ENCODE assay signal across 30 cellular contexts in the genomic region with DNA sequence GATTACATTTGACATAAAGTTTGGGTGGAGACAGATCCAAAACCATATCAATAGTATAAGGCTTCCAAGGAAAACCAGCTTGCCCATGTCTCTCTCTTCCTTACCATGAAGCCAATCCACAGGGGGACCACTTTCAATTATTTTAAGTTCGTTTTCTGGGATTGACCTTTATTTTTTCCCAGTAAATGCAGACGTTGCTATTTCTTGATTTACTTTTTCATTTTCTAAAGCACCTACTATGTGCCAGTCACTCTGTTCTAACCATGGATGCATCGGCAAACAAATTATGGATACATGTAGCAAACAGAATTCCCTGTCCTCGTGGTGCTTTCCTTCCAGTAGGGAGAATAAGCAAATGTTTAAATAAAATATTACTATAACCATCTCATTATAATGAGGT.
"Had no signal": no experiment of that assay in that cellular context is flagged by ENCODE, and none has a peak within 500 bp of the region (broad histone marks: within the 10 kb centered on the region; RNA-seq: fewer than 3 reads in every experiment).

No MANE protein-coding gene starts in this region.

- H3K27ac ChIP-seq: ascending aorta, cardiac muscle cell, VCaP had no signal

- DNase-seq: activated B cell treated with CpG ODN at 0.5 μM for 24 hours; activated CD4-positive, alpha-beta memory T cell treated with anti-CD3 and anti-CD28 coated beads for 36 hours; activated CD4-positive, alpha-beta T cell treated with anti-CD3 and anti-CD28 coated beads for 4 hours; activated CD4-positive, alpha-beta T cell treated with anti-CD3 and anti-CD28 coated beads, Interleukin-2, amount 10 ng/mL, durations not matched to agents 24 days and 14 days; activated CD4-positive, alpha-beta T cell treated with anti-CD3 and anti-CD28 coated beads, Interleukin-2, amount 50 U/mL, for 1 hour; activated CD4-positive, alpha-beta T cell treated with anti-CD3 and anti-CD28 coated beads, Interleukin-2, amount 50 U/mL, for 4 hours; activated CD4-positive, CD25-positive, alpha-beta regulatory T cell treated with anti-CD3 and anti-CD28 coated beads, Interleukin-2, amount 50 U/mL, for 72 hours; activated CD8-positive, alpha-beta memory T cell treated with anti-CD3 and anti-CD28 coated beads for 24 hours; activated CD8-positive, alpha-beta memory T cell treated with anti-CD3 and anti-CD28 coated beads, Interleukin-2, amount 10 ng/mL, durations not matched to agents 7 days and 5 days; activated CD8-positive, alpha-beta memory T cell treated with anti-CD3 and anti-CD28 coated beads, Interleukin-2, amount 50 U/mL, for 48 hours; activated CD8-positive, alpha-beta T cell treated with anti-CD3 and anti-CD28 coated beads for 36 hours; activated effector memory CD4-positive, alpha-beta T cell treated with Interleukin-2 at 50 U/mL for 16 hours; activated gamma-delta T cell; activated naive CD4-positive, alpha-beta T cell treated with anti-CD3 and anti-CD28 coated beads, Interleukin-2, amount 10 ng/mL, durations not matched to agents 7 days and 5 days; activated naive CD4-positive, alpha-beta T cell treated with Interleukin-2 at 50 U/mL for 16 hours; activated naive CD8-positive, alpha-beta T cell treated with anti-CD3 and anti-CD28 coated beads, Interleukin-2, amount 10 ng/mL, durations not matched to agents 7 days and 5 days; activated naive CD8-positive, alpha-beta T cell treated with anti-CD3 and anti-CD28 coated beads, Interleukin-2, amount 50 U/mL, for 24 hours; activated T-cell treated with anti-CD3 and anti-CD28 coated beads, Interleukin-2, amount 50 U/mL, for 24 hours; activated T-cell treated with anti-CD3 and anti-CD28 coated beads, Interleukin-2, amount 50 U/mL, for 48 hours; amygdala; anterior cingulate cortex; caudate nucleus; cerebellar nuclear complex; T-helper 2 cell; T-helper 9 cell had no signal

- ATAC-seq: activated CD8-positive, alpha-beta memory T cell treated with anti-CD3 and anti-CD28 coated beads, Interleukin-2, amount 10 ng/mL, durations not matched to agents 7 days and 5 days; activated CD8-positive, alpha-beta T cell treated with anti-CD3 and anti-CD28 coated beads for 36 hours; activated naive CD8-positive, alpha-beta T cell treated with anti-CD3 and anti-CD28 coated beads, Interleukin-2, amount 50 U/mL, for 24 hours had no signal

- H3K36me3 ChIP-seq: ascending aorta, cardiac muscle cell had no signal

- H3K4me3 ChIP-seq: ascending aorta, cardiac muscle cell had no signal

- H3K27me3 ChIP-seq: ascending aorta, cardiac muscle cell had no signal

- H3K9me3 ChIP-seq: ascending aorta had no signal

- FAIRE-seq: bronchial epithelial cell, TTC549 had no signal

- H3K4me1 ChIP-seq: ascending aorta had no signal
